12 cellular contexts compared by ENCODE assay signal in genomic region chr2:64145119-64145518, GRCh38. TPM values are rescaled to one million over a fixed set of nuclear protein-coding genes. Genes with fewer than 3 reads are reported as not detected.
A peak's percentile ranks its signal among the peaks of the same experiment; 100 is the strongest.
DNase-seq lines count a peak whose midpoint lies in the region; ATAC-seq and TF ChIP-seq lines count a peak whose summit lies in the region.
"Had no signal": no experiment of that assay in that cellular context is flagged by ENCODE, and none has a peak within 500 bp of the region (broad histone marks: within the 10 kb centered on the region; RNA-seq: fewer than 3 reads in every experiment).

No MANE protein-coding gene starts in this region.

- H3K27me3 ChIP-seq in PC-9 (ENCODE audit: insufficient read depth, low read depth) (no peaks in the 10 kb centered on the region), psoas muscle (ENCODE audit: insufficient read depth in 3 of 3, low read length in 2 of 3) (no peaks in the 10 kb centered on the region)
- H3K27me3 ChIP-seq: adrenal gland, colonic mucosa, stomach had no signal

- H3K4me1 ChIP-seq in PC-9 (replicated peaks; ENCODE audit: insufficient read depth) (peaks cover 36% of the 10 kb centered on the region), psoas muscle (peaks cover 4% of the 10 kb centered on the region)
- H3K4me1 ChIP-seq: colonic mucosa had no signal

- H3K36me3 ChIP-seq in PC-9 (ENCODE audit: low read depth) (no peaks in the 10 kb centered on the region), psoas muscle (ENCODE audit: insufficient read depth in 1 of 2, low read depth in 1 of 2) (no peaks in the 10 kb centered on the region)
- H3K36me3 ChIP-seq: adrenal gland, colonic mucosa, stomach had no signal

- no peaks in the 10 kb centered on the region for H4K20me1 ChIP-seq in PC-9 (ENCODE audit: insufficient read depth)

- H3K4me3 ChIP-seq in PC-9: peak overlapping the region; percentile 80; the same call in 1 of the 2 replicates
- H3K4me3 ChIP-seq in psoas muscle: peak overlapping the region; percentile 96
- H3K4me3 ChIP-seq: colonic mucosa had no signal

- H3K27me3 Mint-ChIP-seq in activated CD4-positive, alpha-beta T cell treated with anti-CD3 and anti-CD28 coated beads, Interleukin-2, amount 10 ng/mL, durations not matched to agents 24 days and 14 days: no peaks in the 10 kb centered on the region

- H3K27ac Mint-ChIP-seq in activated CD4-positive, alpha-beta T cell treated with anti-CD3 and anti-CD28 coated beads, Interleukin-2, amount 10 ng/mL, durations not matched to agents 24 days and 14 days: no peak overlapping the region

- H3K36me3 Mint-ChIP-seq in activated CD4-positive, alpha-beta T cell treated with anti-CD3 and anti-CD28 coated beads, Interleukin-2, amount 10 ng/mL, durations not matched to agents 24 days and 14 days (ENCODE audit: low read depth): peaks cover 16% of the 10 kb centered on the region

- H3K4me1 Mint-ChIP-seq in activated CD4-positive, alpha-beta T cell treated with anti-CD3 and anti-CD28 coated beads, Interleukin-2, amount 10 ng/mL, durations not matched to agents 24 days and 14 days: peaks cover 18% of the 10 kb centered on the region

- H3K79me2 ChIP-seq in PC-9 (ENCODE audit: low read depth): peaks cover 26% of the 10 kb centered on the region

- H3K9me3 Mint-ChIP-seq in activated CD4-positive, alpha-beta T cell treated with anti-CD3 and anti-CD28 coated beads, Interleukin-2, amount 10 ng/mL, durations not matched to agents 24 days and 14 days: no peaks in the 10 kb centered on the region

- H3K9me3 ChIP-seq in PC-9 (ENCODE audit: insufficient read depth, low read depth): no peaks in the 10 kb centered on the region
- no peaks in the 10 kb centered on the region for H3K9me3 ChIP-seq in psoas muscle
- H3K9me3 ChIP-seq: adrenal gland, colonic mucosa, stomach had no signal

- H2AFZ ChIP-seq in PC-9: peak overlapping the region; percentile 79

- TF ChIP-seq CTCF in PC-9 (conservative IDR thresholded peaks at IDR 0.05) (no peak), psoas muscle (IDR thresholded peaks at IDR 0.05) (no peak)

- no peaks in the 10 kb centered on the region for H3F3A ChIP-seq in PC-9 (ENCODE audit: insufficient read depth, low read depth)

- peak overlapping the region; percentile 70 for H3K4me3 Mint-ChIP-seq in activated CD4-positive, alpha-beta T cell treated with anti-CD3 and anti-CD28 coated beads, Interleukin-2, amount 10 ng/mL, durations not matched to agents 24 days and 14 days

- no TSS peak for BruUV-seq in PC-9 (replicated peaks; lab: Mats Ljungman, UMichigan)

- peak overlapping the region; percentile 66 for H3K4me2 ChIP-seq in PC-9

- intact Hi-C loops in activated CD4-positive, alpha-beta T cell treated with anti-CD3 and anti-CD28 coated beads, Interleukin-2, amount 10 ng/mL, durations not matched to agents 24 days and 14 days (cut with micrococcal nuclease): no loop called here
- intact Hi-C loops in PC-9 (cut with micrococcal nuclease; ENCODE audit: unreplicated experiment) (loop anchor here (2.0 to 10.0 kb wide), 2 partner anchors 96 to 340 kb away; no protein-coding TSS in a partner anchor), psoas muscle (cut with DNase I) (loop anchor here in 1 of 2 donors (5.0 kb wide), 1 partner anchor 72 kb away; no protein-coding TSS in a partner anchor)

- ATAC-seq in psoas muscle (no peak), HG03280 (IDR thresholded peaks at IDR 0.05; ENCODE audit: unreplicated experiment) (no peak)

- H3K9me2 ChIP-seq in PC-9 (ENCODE audit: insufficient read depth): 0 out of 2 replicates have a peak, but pooled peaks cover 3% of the 10 kb centered on the region

- POLR2A ChIA-PET in PC-9 (lab: Charles Lee; ENCODE audit: unreplicated experiment): no interaction called here

- DNase-seq in activated CD4-positive, alpha-beta T cell treated with anti-CD3 and anti-CD28 coated beads, Interleukin-2, amount 10 ng/mL, durations not matched to agents 24 days and 14 days: no peak
- DNase-seq in activated CD4-positive, alpha-beta T cell treated with anti-CD3 and anti-CD28 coated beads for 1 hour: no peak
- DNase-seq in PC-9 (no peak), epithelial cell of prostate (ENCODE audit: low read depth, low spot score) (no peak), psoas muscle (no peak), DMS114 treated with DMSO at 0.1 percent for 48 hours (lab: John Stamatoyannopoulos, UW; ENCODE audit: unreplicated experiment) (no peak), GM19238 (ENCODE audit: insufficient read length, low spot score) (no peak)
- DNase-seq: colonic mucosa, Right ventricle myocardium superior had no signal

- CTCF ChIA-PET in PC-9 (lab: Charles Lee): no interaction called here

- 95 to 97% (median 96%) methylated on average over 7 of the region's 7 CpGs for WGBS in psoas muscle, 3 donors

- H3K27ac ChIP-seq in PC-9: no peak overlapping the region
- H3K27ac ChIP-seq in epithelial cell of prostate: peak overlapping the region; percentile 79
- H3K27ac ChIP-seq in psoas muscle: no peak overlapping the region
- H3K27ac ChIP-seq: colonic mucosa had no signal

RNA-seq across cellular contexts. Expression of gene PELI1, which starts 0.9 kb away (rescaled TPM):
- 31.9 and 33.8 TPM in 2 replicates for total RNA-seq in activated CD4-positive, alpha-beta T cell treated with anti-CD3 and anti-CD28 coated beads, Interleukin-2, amount 10 ng/mL, durations not matched to agents 24 days and 14 days
- 32.6 and 33.1 TPM in 2 replicates for total RNA-seq in PC-9 (2021)
- total RNA-seq in psoas muscle: 1 to 10 TPM; 5.7 to 7.6 (median 6.9) TPM
- 1 to 10 TPM; 4.4 to 7.1 (median 5.9) TPM for polyA plus RNA-seq in psoas muscle
